In the genomic region with DNA sequence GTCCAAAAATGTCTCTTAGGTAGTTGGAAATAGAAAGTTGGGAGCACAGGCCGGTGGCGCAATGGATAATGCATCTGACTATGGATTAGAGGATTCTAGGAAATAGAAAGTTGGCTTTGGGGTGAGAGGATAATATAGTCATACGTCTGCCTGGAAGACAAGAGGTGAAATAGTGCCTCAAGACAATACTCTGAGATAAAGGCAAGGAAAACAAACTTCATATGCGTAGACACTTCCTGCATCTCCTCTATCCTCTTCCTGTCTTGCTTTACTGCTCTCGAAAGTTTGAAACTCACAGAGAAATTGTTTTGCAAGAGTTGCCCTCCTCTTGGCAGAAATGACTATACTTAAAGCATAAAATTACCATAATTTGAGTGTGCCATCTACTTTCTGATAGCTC, we compare ENCODE assay signal across 29 cellular contexts.
"Had no signal": no experiment of that assay in that cellular context is flagged by ENCODE, and none has a peak within 500 bp of the region (broad histone marks: within the 10 kb centered on the region; RNA-seq: fewer than 3 reads in every experiment).

No MANE protein-coding gene starts in this region.

- H3K9ac ChIP-seq: neural progenitor cell had no signal

- DNase-seq: naive thymus-derived CD4-positive, alpha-beta T cell; natural killer cell; occipital lobe; pancreas; retina; spleen; stimulated activated CD4-positive, alpha-beta T cell treated with anti-CD3 and anti-CD28 coated beads, Interleukin-12 subunit alpha, Interleukin-12 subunit beta, amount 100 ng/mL, for 4 hours; stimulated activated CD4-positive, alpha-beta T cell treated with anti-CD3 and anti-CD28 coated beads, Interleukin-1b, Interleukin-23, amount 100 ng/mL, for 48 hours; stimulated activated CD4-positive, alpha-beta T cell treated with anti-CD3 and anti-CD28 coated beads, Interleukin-4, amount 100 ng/mL, for 1 hour; stimulated activated CD4-positive, alpha-beta T cell treated with anti-CD3 and anti-CD28 coated beads, Interleukin-4, amount 100 ng/mL, for 4 hours; stimulated activated CD8-positive, alpha-beta memory T cell treated with anti-CD3 and anti-CD28 coated beads, Interleukin-4, amount 100 ng/mL, for 48 hours; stimulated activated naive CD4-positive, alpha-beta T cell; stimulated activated naive CD8-positive, alpha-beta T cell treated with anti-CD3 and anti-CD28 coated beads, Interleukin-15, amount 100 ng/mL, for 72 hours; stimulated activated naive CD8-positive, alpha-beta T cell treated with anti-CD3 and anti-CD28 coated beads, Interleukin-15, Interleukin-2, amounts not matched to agents 100 U/mL and 50 U/mL, for 24 hours; substantia nigra; testis; tibial artery; transverse colon; upper lobe of right lung; uterus had no signal

- H3K4me3 ChIP-seq: neural progenitor cell, pancreas, prostate gland, right atrium auricular region, skin epidermis, smooth muscle cell, spleen, suprapubic skin, testis, tibial artery, transverse colon, upper lobe of right lung, uterus had no signal

- H3K27ac ChIP-seq: neural progenitor cell, pancreas, prostate gland, right atrium auricular region, skin epidermis, spleen, suprapubic skin, testis, tibial artery, transverse colon, upper lobe of right lung, uterus had no signal

- H3K4me3 Mint-ChIP-seq: naive thymus-derived CD4-positive, alpha-beta T cell; natural killer cell; nephron; neural progenitor cell; stimulated activated memory B cell treated with anti-CD40 and anti-IgM and Interleukin-4, amounts not matched to agents 10 μg/mL and 1 μg/mL and 100 μg/mL, for 72 hours; stimulated activated naive CD8-positive, alpha-beta T cell treated with anti-CD3 and anti-CD28 coated beads, Interleukin-15, amount 100 ng/mL, for 72 hours; type B pancreatic cell had no signal

- H3K27me3 ChIP-seq: neural progenitor cell, pancreas, right atrium auricular region, spleen, suprapubic skin, testis, tibial artery, transverse colon, upper lobe of right lung, uterus had no signal

- H3K4me1 ChIP-seq: neural progenitor cell, pancreas, prostate gland, right atrium auricular region, spleen, suprapubic skin, testis, tibial artery, transverse colon, upper lobe of right lung, uterus had no signal

- H3K27ac Mint-ChIP-seq: naive thymus-derived CD4-positive, alpha-beta T cell; natural killer cell; nephron; neural progenitor cell; stimulated activated memory B cell treated with anti-CD40 and anti-IgM and Interleukin-4, amounts not matched to agents 10 μg/mL and 1 μg/mL and 100 μg/mL, for 72 hours; stimulated activated naive CD8-positive, alpha-beta T cell treated with anti-CD3 and anti-CD28 coated beads, Interleukin-15, amount 100 ng/mL, for 72 hours; type B pancreatic cell had no signal

- H3K9me3 ChIP-seq: pancreas, prostate gland, right atrium auricular region, suprapubic skin, testis, tibial artery, transverse colon, upper lobe of right lung, uterus had no signal

- H2AFZ ChIP-seq: neural progenitor cell had no signal

- H3K36me3 Mint-ChIP-seq: naive thymus-derived CD4-positive, alpha-beta T cell; natural killer cell; stimulated activated memory B cell treated with anti-CD40 and anti-IgM and Interleukin-4, amounts not matched to agents 10 μg/mL and 1 μg/mL and 100 μg/mL, for 72 hours; type B pancreatic cell had no signal

- H3K27me3 Mint-ChIP-seq: naive thymus-derived CD4-positive, alpha-beta T cell; stimulated activated memory B cell treated with anti-CD40 and anti-IgM and Interleukin-4, amounts not matched to agents 10 μg/mL and 1 μg/mL and 100 μg/mL, for 72 hours; stimulated activated naive CD8-positive, alpha-beta T cell treated with anti-CD3 and anti-CD28 coated beads, Interleukin-15, amount 100 ng/mL, for 72 hours; type B pancreatic cell had no signal

- H3K4me1 Mint-ChIP-seq: naive thymus-derived CD4-positive, alpha-beta T cell; natural killer cell; nephron; neural progenitor cell; stimulated activated memory B cell treated with anti-CD40 and anti-IgM and Interleukin-4, amounts not matched to agents 10 μg/mL and 1 μg/mL and 100 μg/mL, for 72 hours; stimulated activated naive CD8-positive, alpha-beta T cell treated with anti-CD3 and anti-CD28 coated beads, Interleukin-15, amount 100 ng/mL, for 72 hours had no signal

- H3K4me2 ChIP-seq: neural progenitor cell, smooth muscle cell had no signal

- H3K36me3 ChIP-seq: neural progenitor cell, pancreas, prostate gland, right atrium auricular region, spleen, suprapubic skin, tibial artery, transverse colon, upper lobe of right lung, uterus had no signal

- H3K9me3 Mint-ChIP-seq: nephron; stimulated activated memory B cell treated with anti-CD40 and anti-IgM and Interleukin-4, amounts not matched to agents 10 μg/mL and 1 μg/mL and 100 μg/mL, for 72 hours had no signal
